Comparison of ENCODE assay signal across 1 cellular context in the genomic region with DNA sequence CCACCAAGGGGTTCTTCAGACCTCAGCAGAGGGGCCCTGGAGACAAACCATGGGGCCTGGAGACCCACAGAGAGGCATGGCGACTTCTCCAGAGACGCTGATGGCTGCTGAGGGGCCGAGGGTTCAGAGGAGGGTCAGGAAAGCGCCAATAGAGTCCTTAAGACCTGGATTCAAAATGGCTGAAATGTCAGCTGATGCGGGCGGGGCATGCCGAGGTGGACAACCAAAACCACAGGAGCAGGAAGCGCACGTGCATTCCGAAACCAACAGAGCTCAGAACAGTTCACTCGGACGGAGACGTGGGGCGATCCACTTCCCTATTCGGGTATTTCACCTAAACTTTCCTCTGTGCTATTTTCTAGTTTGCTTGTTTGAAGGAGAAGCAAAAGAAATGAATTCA.
TF ChIP-seq lines count a peak whose summit lies in the region.

No MANE protein-coding gene starts in this region.

TF ChIP-seq in K562, 482 proteins besides CTCF, POLR2A, EP300 and RAD21 (continued from another document):
- TF ChIP-seq, protein P1, sequence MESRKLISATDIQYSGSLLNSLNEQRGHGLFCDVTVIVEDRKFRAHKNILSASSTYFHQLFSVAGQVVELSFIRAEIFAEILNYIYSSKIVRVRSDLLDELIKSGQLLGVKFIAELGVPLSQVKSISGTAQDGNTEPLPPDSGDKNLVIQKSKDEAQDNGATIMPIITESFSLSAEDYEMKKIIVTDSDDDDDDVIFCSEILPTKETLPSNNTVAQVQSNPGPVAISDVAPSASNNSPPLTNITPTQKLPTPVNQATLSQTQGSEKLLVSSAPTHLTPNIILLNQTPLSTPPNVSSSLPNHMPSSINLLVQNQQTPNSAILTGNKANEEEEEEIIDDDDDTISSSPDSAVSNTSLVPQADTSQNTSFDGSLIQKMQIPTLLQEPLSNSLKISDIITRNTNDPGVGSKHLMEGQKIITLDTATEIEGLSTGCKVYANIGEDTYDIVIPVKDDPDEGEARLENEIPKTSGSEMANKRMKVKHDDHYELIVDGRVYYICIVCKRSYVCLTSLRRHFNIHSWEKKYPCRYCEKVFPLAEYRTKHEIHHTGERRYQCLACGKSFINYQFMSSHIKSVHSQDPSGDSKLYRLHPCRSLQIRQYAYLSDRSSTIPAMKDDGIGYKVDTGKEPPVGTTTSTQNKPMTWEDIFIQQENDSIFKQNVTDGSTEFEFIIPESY (CRISPR knock-in tag; IDR thresholded peaks at IDR 0.05) = no peak
- TF ChIP-seq ZNF124 (CRISPR knock-in tag; IDR thresholded peaks at IDR 0.05) (no peak), YY1 (IDR thresholded peaks at IDR 0.05; ENCODE audit: borderline replicate concordance in 1 of 3, control insufficient read depth in 1 of 3, extremely low read depth in 1 of 3, insufficient read depth in 3 of 3, insufficient read length in 1 of 3, insufficient replicate concordance in 2 of 3, low read depth in 1 of 3, low read length in 2 of 3) (peak in 2 of 3 experiments; percentile 41 to 42), SMAD2 (IDR thresholded peaks at IDR 0.05; ENCODE audit: low read depth, low read length) (no peak), ZNF583 (CRISPR knock-in tag; IDR thresholded peaks at IDR 0.05) (no peak), CAMTA2 (CRISPR knock-in tag; conservative IDR thresholded peaks at IDR 0.05) (no peak), CBX3 (IDR thresholded peaks at IDR 0.05; ENCODE audit: borderline replicate concordance in 1 of 2, low read length in 2 of 2) (no peak), NR2F6 (CRISPR knock-in tag; IDR thresholded peaks at IDR 0.05) (no peak), XRCC5 (IDR thresholded peaks at IDR 0.05; ENCODE audit: low read depth, low read length) (no peak), CEBPB (tag; IDR thresholded peaks at IDR 0.05) (no peak), ELF4 (CRISPR knock-in tag; IDR thresholded peaks at IDR 0.05) (no peak), HOXB6 (CRISPR knock-in tag; IDR thresholded peaks at IDR 0.05; ENCODE audit: borderline replicate concordance) (no peak), NR2C2 (CRISPR knock-in tag; IDR thresholded peaks at IDR 0.05) (no peak), NR2C2 (tag; IDR thresholded peaks at IDR 0.05) (no peak; the same call in 1 of the 2 replicates), ZBTB1 (CRISPR knock-in tag; IDR thresholded peaks at IDR 0.05; ENCODE audit: borderline replicate concordance, low read depth) (no peak), NCOA2 (IDR thresholded peaks at IDR 0.05; ENCODE audit: partially characterized antibody in 2 of 2) (no peak), ZNF766 (CRISPR knock-in tag; conservative IDR thresholded peaks at IDR 0.05) (no peak), ZNF668 (CRISPR knock-in tag; IDR thresholded peaks at IDR 0.05) (no peak), ZNF444 (CRISPR knock-in tag; IDR thresholded peaks at IDR 0.05) (no peak), ZKSCAN1 (IDR thresholded peaks at IDR 0.05; ENCODE audit: low read depth, low read length) (no peak)
- TF ChIP-seq, protein P2, sequence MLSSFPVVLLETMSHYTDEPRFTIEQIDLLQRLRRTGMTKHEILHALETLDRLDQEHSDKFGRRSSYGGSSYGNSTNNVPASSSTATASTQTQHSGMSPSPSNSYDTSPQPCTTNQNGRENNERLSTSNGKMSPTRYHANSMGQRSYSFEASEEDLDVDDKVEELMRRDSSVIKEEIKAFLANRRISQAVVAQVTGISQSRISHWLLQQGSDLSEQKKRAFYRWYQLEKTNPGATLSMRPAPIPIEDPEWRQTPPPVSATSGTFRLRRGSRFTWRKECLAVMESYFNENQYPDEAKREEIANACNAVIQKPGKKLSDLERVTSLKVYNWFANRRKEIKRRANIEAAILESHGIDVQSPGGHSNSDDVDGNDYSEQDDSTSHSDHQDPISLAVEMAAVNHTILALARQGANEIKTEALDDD (IDR thresholded peaks at IDR 0.05) = no peak
- TF ChIP-seq, protein P3, sequence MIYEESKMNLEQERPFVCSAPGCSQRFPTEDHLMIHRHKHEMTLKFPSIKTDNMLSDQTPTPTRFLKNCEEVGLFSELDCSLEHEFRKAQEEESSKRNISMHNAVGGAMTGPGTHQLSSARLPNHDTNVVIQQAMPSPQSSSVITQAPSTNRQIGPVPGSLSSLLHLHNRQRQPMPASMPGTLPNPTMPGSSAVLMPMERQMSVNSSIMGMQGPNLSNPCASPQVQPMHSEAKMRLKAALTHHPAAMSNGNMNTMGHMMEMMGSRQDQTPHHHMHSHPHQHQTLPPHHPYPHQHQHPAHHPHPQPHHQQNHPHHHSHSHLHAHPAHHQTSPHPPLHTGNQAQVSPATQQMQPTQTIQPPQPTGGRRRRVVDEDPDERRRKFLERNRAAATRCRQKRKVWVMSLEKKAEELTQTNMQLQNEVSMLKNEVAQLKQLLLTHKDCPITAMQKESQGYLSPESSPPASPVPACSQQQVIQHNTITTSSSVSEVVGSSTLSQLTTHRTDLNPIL (CRISPR knock-in tag; IDR thresholded peaks at IDR 0.05) = no peak
- TF ChIP-seq, protein P4, sequence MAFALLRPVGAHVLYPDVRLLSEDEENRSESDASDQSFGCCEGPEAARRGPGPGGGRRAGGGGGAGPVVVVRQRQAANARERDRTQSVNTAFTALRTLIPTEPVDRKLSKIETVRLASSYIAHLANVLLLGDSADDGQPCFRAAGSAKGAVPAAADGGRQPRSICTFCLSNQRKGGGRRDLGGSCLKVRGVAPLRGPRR (CRISPR knock-in tag; IDR thresholded peaks at IDR 0.05) = no peak
